ENCODE assay signal across 18 cellular contexts in genomic region chr4:119898211-119898610, GRCh38.
DNase-seq lines count a peak whose midpoint lies in the region; ATAC-seq and TF ChIP-seq lines count a peak whose summit lies in the region.
"Had no signal": no experiment of that assay in that cellular context is flagged by ENCODE, and none has a peak within 500 bp of the region (broad histone marks: within the 10 kb centered on the region; RNA-seq: fewer than 3 reads in every experiment).

No MANE protein-coding gene starts in this region.

- no peak overlapping the region for H3K4me3 Mint-ChIP-seq in endodermal cell
- H3K4me3 Mint-ChIP-seq: T-helper 17 cell had no signal

- TF ChIP-seq CTCF in WERI-Rb-1 (IDR thresholded peaks at IDR 0.05; ENCODE audit: low read depth, low read length): no peak
- TF ChIP-seq CTCF in endodermal cell (conservative IDR thresholded peaks at IDR 0.05): no peak

- no peaks in the 10 kb centered on the region for H3K36me3 ChIP-seq in WERI-Rb-1
- no peaks in the 10 kb centered on the region for H3K36me3 ChIP-seq in endodermal cell (ENCODE audit: control insufficient read depth, insufficient read depth, low read length)
- H3K36me3 ChIP-seq: SJCRH30 had no signal

- WGBS in endodermal cell (ENCODE audit: insufficient coverage in 1 of 2, insufficient read length in 1 of 2), 2 experiments: 84 to 90% methylated on average over 3 to 5 of the region's 5 CpGs

- H3K4me3 ChIP-seq in WERI-Rb-1 (ENCODE audit: low read depth, low read length) (no peak overlapping the region), endodermal cell (ENCODE audit: low read length) (no peak overlapping the region)
- H3K4me3 ChIP-seq: SJCRH30 had no signal

- H3K27me3 ChIP-seq in WERI-Rb-1 (ENCODE audit: insufficient read depth, low read depth, severe bottlenecking): no peaks in the 10 kb centered on the region
- no peaks in the 10 kb centered on the region for H3K27me3 ChIP-seq in endodermal cell (ENCODE audit: control insufficient read depth, insufficient read depth, low read length, poor library complexity, severe bottlenecking)
- H3K27me3 ChIP-seq: SJCRH30 had no signal

- H3K36me3 Mint-ChIP-seq in endodermal cell (ENCODE audit: low read depth): no peaks in the 10 kb centered on the region

- no peak for ATAC-seq in HG02884 (IDR thresholded peaks at IDR 0.05; ENCODE audit: unreplicated experiment)
- ATAC-seq: HCT116, T-helper 17 cell had no signal

- H3K27me3 Mint-ChIP-seq in endodermal cell (ENCODE audit: insufficient read depth): no peaks in the 10 kb centered on the region
- H3K27me3 Mint-ChIP-seq: T-helper 17 cell had no signal

- peak overlapping the region; percentile 53 for H3K27ac ChIP-seq in WERI-Rb-1
- no peak overlapping the region for H3K27ac ChIP-seq in endodermal cell (ENCODE audit: low read depth, low read length)
- H3K27ac ChIP-seq: C4-2B, SJCRH30 had no signal

- H3K9ac ChIP-seq in endodermal cell (ENCODE audit: extremely low read depth, low read length, poor library complexity, severe bottlenecking): no peak overlapping the region

- DNase-seq in NCI-H1694 treated with DMSO at 0.1 percent for 48 hours (lab: John Stamatoyannopoulos, UW) (peak; percentile 15), NCI-H1694 (lab: John Stamatoyannopoulos, UW) (no peak), NCI-H524 (lab: John Stamatoyannopoulos, UW) (peak; percentile 64 to 85), WERI-Rb-1 (no peak), retina (peak; percentile 17), endodermal cell (no peak)
- DNase-seq: 8988T, DMS79, Kasumi-1, NCI-H187 treated with DMSO at 0.1 percent for 48 hours, NCI-H345, NCI-H774, SJCRH30, SW 1271, T-helper 17 cell had no signal

- no peaks in the 10 kb centered on the region for H3K4me1 ChIP-seq in endodermal cell (ENCODE audit: control insufficient read depth, insufficient read depth, low read length)
- H3K4me1 ChIP-seq: SJCRH30 had no signal

- no peak overlapping the region for H3K27ac Mint-ChIP-seq in endodermal cell
- H3K27ac Mint-ChIP-seq: T-helper 17 cell had no signal

- H3K9me3 ChIP-seq in WERI-Rb-1 (ENCODE audit: severe bottlenecking): no peaks in the 10 kb centered on the region
- H3K9me3 ChIP-seq in endodermal cell (ENCODE audit: control insufficient read depth, low read length): no peaks in the 10 kb centered on the region
- H3K9me3 ChIP-seq: SJCRH30 had no signal

- H3K4me1 Mint-ChIP-seq in endodermal cell: no peaks in the 10 kb centered on the region
- H3K4me1 Mint-ChIP-seq: T-helper 17 cell had no signal

- H3K9me3 Mint-ChIP-seq in endodermal cell: no peaks in the 10 kb centered on the region

Comparison
In these comparisons a context has a peak if more than half of its experiments do, and no peak if none do; other contexts are left out.
1. DNase-seq: peak in NCI-H1694 treated with DMSO at 0.1 percent for 48 hours (single experiment), NCI-H524 (2 of 2) and retina (single experiment); none in NCI-H1694 (single experiment), WERI-Rb-1 (single experiment) and endodermal cell (single experiment).